Comparison of ENCODE assay signal across 14 cellular contexts in the genomic region with DNA sequence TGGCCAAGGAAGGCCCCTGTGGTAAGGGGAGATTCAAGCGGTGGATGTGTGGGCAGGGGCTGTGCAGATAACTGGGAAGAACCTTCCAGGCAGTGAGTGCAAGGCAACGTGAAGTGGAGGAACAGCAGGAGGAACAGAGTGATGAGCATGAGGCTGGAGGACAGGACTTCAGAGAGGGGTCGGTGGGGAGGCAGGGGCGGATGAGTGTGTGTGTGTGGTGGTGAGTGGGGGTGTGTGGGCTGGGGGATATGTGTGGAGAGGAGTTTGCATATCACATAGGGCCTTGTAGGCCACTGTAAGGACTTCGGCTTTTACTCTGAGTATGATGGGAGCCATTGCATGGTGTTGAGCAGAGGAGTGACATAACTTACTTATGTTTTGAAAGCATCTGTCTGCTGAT.
A peak's percentile ranks its signal among the peaks of the same experiment; 100 is the strongest.
DNase-seq lines count a peak whose midpoint lies in the region; ATAC-seq and TF ChIP-seq lines count a peak whose summit lies in the region.
"Had no signal": no experiment of that assay in that cellular context is flagged by ENCODE, and none has a peak within 500 bp of the region (broad histone marks: within the 10 kb centered on the region; RNA-seq: fewer than 3 reads in every experiment).

No MANE protein-coding gene starts in this region.

- H3K4me3 Mint-ChIP-seq in activated CD4-positive, alpha-beta T cell treated with anti-CD3 and anti-CD28 coated beads, Interleukin-2, amount 10 ng/mL, durations not matched to agents 7 days and 5 days, result no peak overlapping the region
- H3K4me3 Mint-ChIP-seq in T-helper 17 cell, result no peak overlapping the region
- no peak overlapping the region for H3K4me3 Mint-ChIP-seq in naive thymus-derived CD4-positive, alpha-beta T cell
- H3K4me3 Mint-ChIP-seq: CD14-positive monocyte, GM23338, H9 had no signal

- TF ChIP-seq CTCF in vagina (IDR thresholded peaks at IDR 0.05), result no peak

- intact Hi-C loops in naive thymus-derived CD4-positive, alpha-beta T cell (cut with micrococcal nuclease), result no loop called here
- intact Hi-C loops in vagina (cut with DNase I), result no loop called here

- DNase-seq in activated CD4-positive, alpha-beta T cell treated with anti-CD3 and anti-CD28 coated beads, Interleukin-2, amount 10 ng/mL, durations not matched to agents 7 days and 5 days, result no peak
- DNase-seq in activated CD4-positive, alpha-beta T cell treated with anti-CD3 and anti-CD28 coated beads for 48 hours, result no peak
- DNase-seq in T-helper 17 cell, result no peak
- no peak for DNase-seq in naive thymus-derived CD4-positive, alpha-beta T cell
- no peak for DNase-seq in vagina (ENCODE audit: extremely low spot score in 2 of 2)
- DNase-seq: DMS53, GF-D8, H9 had no signal

- peak overlapping the region; percentile 5 for H3K27ac Mint-ChIP-seq in activated CD4-positive, alpha-beta T cell treated with anti-CD3 and anti-CD28 coated beads, Interleukin-2, amount 10 ng/mL, durations not matched to agents 7 days and 5 days
- peak overlapping the region; percentile 39 for H3K27ac Mint-ChIP-seq in T-helper 17 cell
- peak overlapping the region in 6 of 9 donors; percentile 4 to 90 (median 52) for H3K27ac Mint-ChIP-seq in naive thymus-derived CD4-positive, alpha-beta T cell
- H3K27ac Mint-ChIP-seq: CD14-positive monocyte, GM23338, H9 had no signal

- peaks cover 28% of the 10 kb centered on the region for H3K4me1 Mint-ChIP-seq in activated CD4-positive, alpha-beta T cell treated with anti-CD3 and anti-CD28 coated beads, Interleukin-2, amount 10 ng/mL, durations not matched to agents 7 days and 5 days
- H3K4me1 Mint-ChIP-seq in T-helper 17 cell, result peaks cover 19% of the 10 kb centered on the region
- H3K4me1 Mint-ChIP-seq in naive thymus-derived CD4-positive, alpha-beta T cell, result peaks cover 18 to 72% (median 46%) of the 10 kb centered on the region in 7 donors

- H3K36me3 ChIP-seq in naive thymus-derived CD4-positive, alpha-beta T cell (ENCODE audit: control insufficient read depth in 2 of 3, insufficient read depth in 3 of 3, low read length in 3 of 3), result no peaks in the 10 kb centered on the region
- H3K36me3 ChIP-seq in vagina, result no peaks in the 10 kb centered on the region

- no peak overlapping the region for H3K27ac ChIP-seq in naive thymus-derived CD4-positive, alpha-beta T cell (ENCODE audit: low read depth, low read length)
- H3K27ac ChIP-seq in vagina, result peak overlapping the region; percentile 74
- H3K27ac ChIP-seq: 22Rv1 had no signal

- H3K36me3 Mint-ChIP-seq in activated CD4-positive, alpha-beta T cell treated with anti-CD3 and anti-CD28 coated beads, Interleukin-2, amount 10 ng/mL, durations not matched to agents 7 days and 5 days (ENCODE audit: low read depth), result no peaks in the 10 kb centered on the region
- no peaks in the 10 kb centered on the region for H3K36me3 Mint-ChIP-seq in T-helper 17 cell (ENCODE audit: low read depth)
- no peaks in the 10 kb centered on the region for H3K36me3 Mint-ChIP-seq in naive thymus-derived CD4-positive, alpha-beta T cell
- H3K36me3 Mint-ChIP-seq: CD14-positive monocyte had no signal

- H3K4me3 ChIP-seq in naive thymus-derived CD4-positive, alpha-beta T cell (ENCODE audit: low read length), result no peak overlapping the region
- no peak overlapping the region for H3K4me3 ChIP-seq in vagina
- H3K4me3 ChIP-seq: GM23338 had no signal

- H3K27me3 Mint-ChIP-seq in activated CD4-positive, alpha-beta T cell treated with anti-CD3 and anti-CD28 coated beads, Interleukin-2, amount 10 ng/mL, durations not matched to agents 7 days and 5 days, result peaks cover 10% of the 10 kb centered on the region
- H3K27me3 Mint-ChIP-seq in T-helper 17 cell, result peaks cover 4% of the 10 kb centered on the region
- H3K27me3 Mint-ChIP-seq in naive thymus-derived CD4-positive, alpha-beta T cell, result peaks cover 0 to 27% (median 0%) of the 10 kb centered on the region in 5 donors

- no peak for ATAC-seq in T-helper 17 cell
- no peak for ATAC-seq in naive thymus-derived CD4-positive, alpha-beta T cell
- no peak for ATAC-seq in HG03378 (IDR thresholded peaks at IDR 0.05; ENCODE audit: unreplicated experiment)
- ATAC-seq in GM18909 (IDR thresholded peaks at IDR 0.05; ENCODE audit: poor library complexity, unreplicated experiment), result no peak
- no peak for ATAC-seq in HG02571 (IDR thresholded peaks at IDR 0.05; ENCODE audit: unreplicated experiment)
- ATAC-seq: GM23338 had no signal

- POLR2A ChIA-PET in activated CD4-positive, alpha-beta T cell treated with anti-CD3 and anti-CD28 coated beads, Interleukin-2, amount 10 ng/mL, durations not matched to agents 7 days and 5 days (lab: Charles Lee), result no interaction called here
- POLR2A ChIA-PET in naive thymus-derived CD4-positive, alpha-beta T cell (lab: Charles Lee), result interaction anchor here (0.7 to 0.8 kb wide), 2 partner anchors 15 to 274 kb away, joined by 3 read pairs; no protein-coding TSS in a partner anchor

- H3K9me3 Mint-ChIP-seq in activated CD4-positive, alpha-beta T cell treated with anti-CD3 and anti-CD28 coated beads, Interleukin-2, amount 10 ng/mL, durations not matched to agents 7 days and 5 days, result no peaks in the 10 kb centered on the region
- H3K9me3 Mint-ChIP-seq in naive thymus-derived CD4-positive, alpha-beta T cell, result no peaks in the 10 kb centered on the region
- H3K9me3 Mint-ChIP-seq: GM23338, H9 had no signal

- peaks cover 5 to 33% of the 10 kb centered on the region in 2 donors for H3K4me1 ChIP-seq in naive thymus-derived CD4-positive, alpha-beta T cell (ENCODE audit: control insufficient read depth in 2 of 2, insufficient read depth in 2 of 2, low read length in 2 of 2)
- peaks cover 40% of the 10 kb centered on the region for H3K4me1 ChIP-seq in vagina

- TF ChIP-seq POLR2A in vagina (IDR thresholded peaks at IDR 0.05), result no peak

- CTCF ChIA-PET in activated CD4-positive, alpha-beta T cell treated with anti-CD3 and anti-CD28 coated beads, Interleukin-2, amount 10 ng/mL, durations not matched to agents 7 days and 5 days (lab: Charles Lee), result interaction anchor here (0.6 to 1.6 kb wide), 2 partner anchors 9 to 312 kb away, joined by 4 to 5 read pairs; no protein-coding TSS in a partner anchor
- CTCF ChIA-PET in naive thymus-derived CD4-positive, alpha-beta T cell (lab: Charles Lee), result interaction anchor here (0.7 to 5.3 kb wide), 4 partner anchors 12 to 279 kb away, joined by 3 to 85 read pairs (median 4); no protein-coding TSS in a partner anchor

- H3K9me3 ChIP-seq in T-helper 17 cell (ENCODE audit: control insufficient read depth, low read length, poor library complexity, severe bottlenecking) (no peaks in the 10 kb centered on the region), vagina (no peaks in the 10 kb centered on the region)
- H3K9me3 ChIP-seq in naive thymus-derived CD4-positive, alpha-beta T cell (ENCODE audit: control insufficient read depth in 2 of 3, low read length in 3 of 3), result no peaks in the 10 kb centered on the region

- no peaks in the 10 kb centered on the region for H3K27me3 ChIP-seq in naive thymus-derived CD4-positive, alpha-beta T cell (ENCODE audit: control insufficient read depth in 2 of 2, insufficient read depth in 2 of 2, low read length in 2 of 2)
- no peaks in the 10 kb centered on the region for H3K27me3 ChIP-seq in vagina
